Comparison of ENCODE assay signal across 19 cellular contexts in genomic region chr9:8826281-8826680, GRCh38.
"Had no signal": no experiment of that assay in that cellular context is flagged by ENCODE, and none has a peak within 500 bp of the region (broad histone marks: within the 10 kb centered on the region; RNA-seq: fewer than 3 reads in every experiment).

No MANE protein-coding gene starts in this region.

- DNase-seq: activated B cell treated with CpG ODN at 0.5 μM for 24 hours; activated CD4-positive, alpha-beta memory T cell treated with anti-CD3 and anti-CD28 coated beads for 36 hours; activated CD4-positive, alpha-beta T cell treated with anti-CD3 and anti-CD28 coated beads for 4 hours; activated naive CD4-positive, alpha-beta T cell; activated naive CD8-positive, alpha-beta T cell treated with anti-CD3 and anti-CD28 coated beads for 36 hours; activated T-cell treated with anti-CD3 and anti-CD28 coated beads for 4 hours; brain microvascular endothelial cell; erythroblast; gastrocnemius medialis; heart left ventricle; immature natural killer cell; pancreas; right lobe of liver; stimulated activated naive B cell treated with anti-CD40 and anti-IgM and Interleukin-4, amounts not matched to agents 10 μg/mL and 1 μg/mL and 100 μg/mL, for 72 hours; upper lobe of left lung had no signal

- H3K4me1 Mint-ChIP-seq: activated B cell treated with CpG ODN at 0.5 μM for 24 hours; activated T-helper 17 cell treated with anti-CD3 and anti-CD28 coated beads, Interleukin-2, amount 50 U/mL, for 72 hours; immature natural killer cell; memory B cell; stimulated activated naive B cell treated with anti-CD40 and anti-IgM and Interleukin-4, amounts not matched to agents 10 μg/mL and 1 μg/mL and 100 μg/mL, for 72 hours had no signal

- H3K36me3 ChIP-seq: brain microvascular endothelial cell, gastrocnemius medialis, heart left ventricle, pancreas, right lobe of liver, thoracic aorta, upper lobe of left lung had no signal

- H3K4me1 ChIP-seq: gastrocnemius medialis, upper lobe of left lung had no signal

- ATAC-seq: activated T-helper 17 cell treated with anti-CD3 and anti-CD28 coated beads, Interleukin-2, amount 50 U/mL, for 72 hours; gastrocnemius medialis; heart left ventricle; pancreas; right lobe of liver; stimulated activated naive B cell treated with anti-CD40 and anti-IgM and Interleukin-4, amounts not matched to agents 10 μg/mL and 1 μg/mL and 100 μg/mL, for 72 hours had no signal

- H3K27me3 ChIP-seq: brain microvascular endothelial cell, gastrocnemius medialis, heart left ventricle, pancreas, right lobe of liver, upper lobe of left lung had no signal

- H3K27me3 Mint-ChIP-seq: activated B cell treated with CpG ODN at 0.5 μM for 24 hours; memory B cell; stimulated activated naive B cell treated with anti-CD40 and anti-IgM and Interleukin-4, amounts not matched to agents 10 μg/mL and 1 μg/mL and 100 μg/mL, for 72 hours had no signal

- H3K9me3 Mint-ChIP-seq: activated B cell treated with CpG ODN at 0.5 μM for 24 hours; activated CD4-positive, alpha-beta memory T cell treated with anti-CD3 and anti-CD28 coated beads for 36 hours; activated naive CD8-positive, alpha-beta T cell treated with anti-CD3 and anti-CD28 coated beads for 36 hours; activated T-helper 17 cell treated with anti-CD3 and anti-CD28 coated beads, Interleukin-2, amount 50 U/mL, for 72 hours; stimulated activated naive B cell treated with anti-CD40 and anti-IgM and Interleukin-4, amounts not matched to agents 10 μg/mL and 1 μg/mL and 100 μg/mL, for 72 hours had no signal

- H3K27ac Mint-ChIP-seq: activated B cell treated with CpG ODN at 0.5 μM for 24 hours; activated CD4-positive, alpha-beta memory T cell treated with anti-CD3 and anti-CD28 coated beads for 36 hours; activated naive CD8-positive, alpha-beta T cell treated with anti-CD3 and anti-CD28 coated beads for 36 hours; activated T-helper 17 cell treated with anti-CD3 and anti-CD28 coated beads, Interleukin-2, amount 50 U/mL, for 72 hours; immature natural killer cell; memory B cell; stimulated activated naive B cell treated with anti-CD40 and anti-IgM and Interleukin-4, amounts not matched to agents 10 μg/mL and 1 μg/mL and 100 μg/mL, for 72 hours had no signal

- H3K27ac ChIP-seq: brain microvascular endothelial cell, coronary artery, gastrocnemius medialis, heart left ventricle, pancreas, upper lobe of left lung had no signal

- H3K9me3 ChIP-seq: gastrocnemius medialis, pancreas, right lobe of liver, thoracic aorta, upper lobe of left lung had no signal

- H3K4me3 ChIP-seq: gastrocnemius medialis, pancreas, upper lobe of left lung had no signal

- H3K4me3 Mint-ChIP-seq: activated B cell treated with CpG ODN at 0.5 μM for 24 hours; activated CD4-positive, alpha-beta memory T cell treated with anti-CD3 and anti-CD28 coated beads for 36 hours; activated naive CD8-positive, alpha-beta T cell treated with anti-CD3 and anti-CD28 coated beads for 36 hours; activated T-helper 17 cell treated with anti-CD3 and anti-CD28 coated beads, Interleukin-2, amount 50 U/mL, for 72 hours; immature natural killer cell; memory B cell; stimulated activated naive B cell treated with anti-CD40 and anti-IgM and Interleukin-4, amounts not matched to agents 10 μg/mL and 1 μg/mL and 100 μg/mL, for 72 hours had no signal

- H3K36me3 Mint-ChIP-seq: activated CD4-positive, alpha-beta memory T cell treated with anti-CD3 and anti-CD28 coated beads for 36 hours; activated naive CD8-positive, alpha-beta T cell treated with anti-CD3 and anti-CD28 coated beads for 36 hours; immature natural killer cell; memory B cell; stimulated activated naive B cell treated with anti-CD40 and anti-IgM and Interleukin-4, amounts not matched to agents 10 μg/mL and 1 μg/mL and 100 μg/mL, for 72 hours had no signal
